In genomic region chr18:62064361-62064760, GRCh38 we compare ENCODE assay signal across 19 cellular contexts.
"Had no signal": no experiment of that assay in that cellular context is flagged by ENCODE, and none has a peak within 500 bp of the region (broad histone marks: within the 10 kb centered on the region; RNA-seq: fewer than 3 reads in every experiment).

No MANE protein-coding gene starts in this region.

- FAIRE-seq: RCC 7860 had no signal

- H3K4me2 ChIP-seq: KMS-11, SK-N-SH had no signal

- H3K9ac ChIP-seq: KMS-11, SK-N-SH had no signal

- H3K9me3 ChIP-seq: SK-N-SH had no signal

- H3K27ac ChIP-seq: KMS-11 had no signal

- DNase-seq: Kasumi-1, MM.1S, NCI-H1092 treated with DMSO at 0.1 percent for 48 hours, NCI-H1436, NCI-H187, NCI-H2029, NCI-H2081 treated with DMSO at 0.1 percent for 48 hours, NCI-H2171, NCI-H226, NCI-H446, NCI-H510A, NCI-H524 treated with DMSO at 0.1 percent for 48 hours, NCI-H774, RPMI8226, SHP77, SK-N-SH, SW 1271 had no signal
